ENCODE assay signal across 8 cellular contexts in genomic region chr6:33761922-33762629, GRCh38. TPM values are rescaled to one million over a fixed set of nuclear protein-coding genes. Genes with fewer than 3 reads are reported as not detected.
DNase-seq lines count a peak whose midpoint lies in the region; ATAC-seq, FAIRE-seq and TF ChIP-seq lines count a peak whose summit lies in the region.

No MANE protein-coding gene starts in this region.

- H3K4me1 ChIP-seq in breast epithelium: no peaks in the 10 kb centered on the region
- H3K4me1 ChIP-seq in HepG2 (ENCODE audit: insufficient read depth, low read length): peaks cover 36% of the 10 kb centered on the region

- in situ Hi-C loops in HepG2 (cut with HindIII; ENCODE audit: extremely low pct_ligation_motif_present, low pct_unique_long_range_greater_than_20kb): loop anchor here (5.0 to 10.0 kb wide), 3 partner anchors 50 to 393 kb away; partner anchors contain the start of genes BAK1 and UQCC2

- H3K4me2 ChIP-seq in HepG2 (ENCODE audit: low read depth, low read length): peak overlapping the region; percentile 65

- intact Hi-C loops in breast epithelium (cut with DNase I; ENCODE audit: low total_unique reads): loop anchor here (10.0 kb wide), 1 partner anchor 393 kb away; no protein-coding TSS in a partner anchor
- intact Hi-C loops in HepG2 (cut with micrococcal nuclease; ENCODE audit: unreplicated experiment): loop anchor here (1.0 kb wide), 3 partner anchors 18 to 176 kb away; partner anchors contain the start of gene UQCC2

- no peaks in the 10 kb centered on the region for H4K20me1 ChIP-seq in HepG2 (ENCODE audit: insufficient read depth, low read length)

- BruUV-seq in HepG2 (replicated peaks; lab: Mats Ljungman, UMichigan): no TSS peak

- H3K27me3 ChIP-seq in breast epithelium: no peaks in the 10 kb centered on the region
- peaks cover 7% of the 10 kb centered on the region in 2 experiments; a peak in 3 of 5 replicates for H3K27me3 ChIP-seq in HepG2 (ENCODE audit: control insufficient read depth in 1 of 2, insufficient read depth in 2 of 2, low read length in 2 of 2)

- H2AFZ ChIP-seq in HepG2 (ENCODE audit: low read length): no peak overlapping the region

- peak; percentile 92 for ATAC-seq in HepG2
- peak; percentile 65 for ATAC-seq in stimulated activated effector memory CD8-positive, alpha-beta T cell treated with anti-CD3 and anti-CD28 coated beads, Interleukin-12 subunit alpha, Interleukin-12 subunit beta, amount 100 ng/mL, for 72 hours

- peak; percentile 99 for TF ChIP-seq RAD21 in HepG2 (CRISPR knock-in tag; IDR thresholded peaks at IDR 0.05)

- peak overlapping the region; percentile 61 for H3K27ac Mint-ChIP-seq in stimulated activated effector memory CD8-positive, alpha-beta T cell treated with anti-CD3 and anti-CD28 coated beads, Interleukin-12 subunit alpha, Interleukin-12 subunit beta, amount 100 ng/mL, for 72 hours

- peak; percentile 99 for FAIRE-seq in HepG2 (lab: Jason Lieb, UNC)

- peaks cover 5% of the 10 kb centered on the region for H3K4me1 Mint-ChIP-seq in stimulated activated effector memory CD8-positive, alpha-beta T cell treated with anti-CD3 and anti-CD28 coated beads, Interleukin-12 subunit alpha, Interleukin-12 subunit beta, amount 100 ng/mL, for 72 hours

- H3K36me3 ChIP-seq in breast epithelium (no peaks in the 10 kb centered on the region), HepG2 (replicated peaks in 1 of 2; ENCODE audit: control insufficient read depth in 1 of 2, insufficient read depth in 2 of 2, low read length in 2 of 2) (no peaks in the 10 kb centered on the region)

- TF ChIP-seq EP300 in HepG2 (IDR thresholded peaks at IDR 0.05; ENCODE audit: low read depth in 2 of 2, low read length in 2 of 2): peak in 1 of 2 experiments; percentile 72; a peak in 2 of 4 replicates
- TF ChIP-seq EP300 in HepG2 (CRISPR knock-in tag; IDR thresholded peaks at IDR 0.05; ENCODE audit: borderline replicate concordance): no peak

- TF ChIP-seq POLR2A in breast epithelium (IDR thresholded peaks at IDR 0.05) (no peak), HepG2 (IDR thresholded peaks at IDR 0.05; ENCODE audit: insufficient read depth in 1 of 2, low read depth in 2 of 2, low read length in 2 of 2) (no peak; a peak in 1 of 4 replicates)

- DNase-seq in EL (peak; percentile 56), LHCN-M2 (ENCODE audit: low read depth) (peak; percentile 54), SKM-1 treated with dmso at 0.1 percent for 144 hours (lab: John Stamatoyannopoulos, UW; ENCODE audit: unreplicated experiment) (peak; percentile 48), breast epithelium (ENCODE audit: low spot score in 2 of 2) (peak; percentile 36 to 66), HepG2 (ENCODE audit: low spot score) (peak; percentile 87), NCI-H1048 (lab: John Stamatoyannopoulos, UW) (no peak), foreskin melanocyte (no peak)
- DNase-seq in stimulated activated effector memory CD8-positive, alpha-beta T cell treated with anti-CD3 and anti-CD28 coated beads, Interleukin-12 subunit alpha, Interleukin-12 subunit beta, amount 100 ng/mL, for 72 hours (ENCODE audit: low spot score in 2 of 2): peak in 1 of 2 donors; percentile 64

- no peaks in the 10 kb centered on the region for H3K79me2 ChIP-seq in HepG2 (ENCODE audit: insufficient read depth, low read length)

- CTCF ChIA-PET in HepG2 (lab: Yijun Ruan, JAX; ENCODE audit: low intra/inter-chr PET ratio, low total read pairs): interaction anchor here (0.7 to 4.2 kb wide), 6 partner anchors 17 to 393 kb away, joined by 4 to 77 read pairs (median 7); partner anchors contain the start of genes IP6K3 and UQCC2

- peak in 2 of 3 donors; percentile 33 to 76 for TF ChIP-seq CTCF in breast epithelium (IDR thresholded peaks at IDR 0.05)
- TF ChIP-seq CTCF in HepG2 (CRISPR knock-in tag; IDR thresholded peaks at IDR 0.05): peak; percentile 100

- no peak overlapping the region for H3K4me3 Mint-ChIP-seq in stimulated activated effector memory CD8-positive, alpha-beta T cell treated with anti-CD3 and anti-CD28 coated beads, Interleukin-12 subunit alpha, Interleukin-12 subunit beta, amount 100 ng/mL, for 72 hours

- 4% methylated on average over 5 of the region's 7 CpGs for WGBS in HepG2 (ENCODE audit: low lambda C conversion rate)

- POLR2A ChIA-PET in HepG2 (lab: Yijun Ruan, JAX): interaction anchor here (0.9 to 5.3 kb wide), 10 partner anchors 11 to 182 kb away, joined by 3 to 61 read pairs (median 9); partner anchors contain the start of genes BAK1, IP6K3, LEMD2 and UQCC2

- H3K9ac ChIP-seq in HepG2 (ENCODE audit: insufficient read depth, low read depth, low read length): peak overlapping the region; percentile 19; the same call in 1 of the 2 replicates

- H3K27ac ChIP-seq in breast epithelium (peak overlapping the region in 1 of 2 donors; percentile 12), HepG2 (ENCODE audit: extremely low read length, insufficient read depth, low read length) (peak overlapping the region; percentile 39)

- H3K9me3 ChIP-seq in breast epithelium (peaks cover 0 to under 1% of the 10 kb centered on the region in 2 donors), HepG2 (ENCODE audit: low read length) (no peaks in the 10 kb centered on the region)

- no peak overlapping the region for H3K4me3 ChIP-seq in breast epithelium
- peak overlapping the region in 1 of 3 experiments; percentile 41; a peak in 1 of 6 replicates for H3K4me3 ChIP-seq in HepG2 (replicated peaks in 1 of 3; ENCODE audit: insufficient read depth in 1 of 3, low read depth in 2 of 3, low read length in 3 of 3)

- no peaks in the 10 kb centered on the region for H3K36me3 Mint-ChIP-seq in stimulated activated effector memory CD8-positive, alpha-beta T cell treated with anti-CD3 and anti-CD28 coated beads, Interleukin-12 subunit alpha, Interleukin-12 subunit beta, amount 100 ng/mL, for 72 hours

- H3K9me3 Mint-ChIP-seq in stimulated activated effector memory CD8-positive, alpha-beta T cell treated with anti-CD3 and anti-CD28 coated beads, Interleukin-12 subunit alpha, Interleukin-12 subunit beta, amount 100 ng/mL, for 72 hours: no peaks in the 10 kb centered on the region

RNA-seq across cellular contexts. Expression of gene IP6K3, which starts 15.4 kb away (rescaled TPM):
- 62.6 and 88.2 TPM in 2 replicates for total RNA-seq in LHCN-M2 (2014; rRNA removed)
- 41.8 TPM for polyA plus RNA-seq in LHCN-M2 (2012)
- total RNA-seq in breast epithelium: 1 to 10 TPM in 1 of 3 donors, under 1 TPM in 2; 0.15 to 4.2 (median 0.66) TPM
- total RNA-seq in HepG2 (2016; rRNA removed; fragmentation: Illumina TruSeq; extraction: Trizol): 0.11 and 0.44 TPM in 2 replicates
- total RNA-seq in HepG2 (2016; cell fraction: cytosol; rRNA removed; fragmentation: Illumina TruSeq; extraction: Trizol; ENCODE audit: low read depth): 0.18 and 0.40 TPM in 2 replicates
- 0.28 and 0.52 TPM in 2 replicates for total RNA-seq in HepG2 (2016; cell fraction: insoluble cytoplasmic fraction; rRNA removed; fragmentation: Illumina TruSeq; extraction: Trizol)
- 0.17 TPM in 1 of 2 replicates, not detected in the other for total RNA-seq in HepG2 (2016; cell fraction: membrane; rRNA removed; fragmentation: Illumina TruSeq; extraction: Trizol)
- 0.53 TPM in 2 replicates for total RNA-seq in HepG2 (2016; cell fraction: nucleus; rRNA removed; fragmentation: Illumina TruSeq; extraction: Trizol)
- polyA plus RNA-seq in HepG2 (2011; rRNA removed): 0.18 and 0.48 TPM in 2 replicates
- polyA plus RNA-seq in HepG2 (2011; cell fraction: cytosol; rRNA removed): 0.16 and 0.22 TPM in 2 replicates
- 0.63 and 0.76 TPM in 2 replicates for polyA plus RNA-seq in HepG2 (2011; cell fraction: nucleus; rRNA removed)
- polyA plus RNA-seq in HepG2 (2012): 0.13 TPM in 1 of 2 replicates, not detected in the other
- 0.20 and 0.21 TPM in 2 replicates for polyA plus RNA-seq in HepG2 (2016; cell fraction: cytosol; fragmentation: Illumina TruSeq; extraction: Trizol; ENCODE audit: low read depth)
- 0.20 and 0.22 TPM in 2 replicates for polyA plus RNA-seq in HepG2 (2016; cell fraction: insoluble cytoplasmic fraction; fragmentation: Illumina TruSeq; extraction: Trizol; ENCODE audit: low read depth)
- 0.86 TPM in 1 of 2 replicates, not detected in the other for polyA plus RNA-seq in HepG2 (2016; cell fraction: membrane; fragmentation: Illumina TruSeq; extraction: Trizol; ENCODE audit: low read depth)
- 0.40 and 0.75 TPM in 2 replicates for polyA plus RNA-seq in HepG2 (2016; cell fraction: nucleus; fragmentation: Illumina TruSeq; extraction: Trizol; ENCODE audit: insufficient read depth, low read depth)
- polyA minus RNA-seq in HepG2 (2011; rRNA and poly(A)+ RNA removed; ENCODE audit: low replicate concordance): 0.18 TPM in 1 of 2 replicates, not detected in the other
- 0.30 TPM in 1 of 2 replicates, not detected in the other for polyA minus RNA-seq in HepG2 (2011; cell fraction: cytosol; rRNA and poly(A)+ RNA removed)
- polyA minus RNA-seq in HepG2 (2011; cell fraction: nucleus; rRNA and poly(A)+ RNA removed): 0.62 TPM in 1 of 2 replicates, not detected in the other

RNA-seq across cellular contexts. Expression of gene LEMD2, which starts 26.9 kb away (rescaled TPM):
- total RNA-seq in LHCN-M2 (2014; rRNA removed) (52.5 and 57.8 TPM in 2 replicates), breast epithelium (10 to 100 TPM; 42.2 to 69.1 (median 59.0) TPM), HepG2 (2016; rRNA removed; fragmentation: Illumina TruSeq; extraction: Trizol) (17.9 and 45.2 TPM in 2 replicates)
- polyA plus RNA-seq in LHCN-M2 (2012): 37.1 TPM
- total RNA-seq in HepG2 (2016; cell fraction: cytosol; rRNA removed; fragmentation: Illumina TruSeq; extraction: Trizol; ENCODE audit: low read depth): 14.2 and 15.8 TPM in 2 replicates
- 16.3 and 48.1 TPM in 2 replicates for total RNA-seq in HepG2 (2016; cell fraction: insoluble cytoplasmic fraction; rRNA removed; fragmentation: Illumina TruSeq; extraction: Trizol)
- 19.9 and 22.2 TPM in 2 replicates for total RNA-seq in HepG2 (2016; cell fraction: membrane; rRNA removed; fragmentation: Illumina TruSeq; extraction: Trizol)
- 44.0 and 55.5 TPM in 2 replicates for total RNA-seq in HepG2 (2016; cell fraction: nucleus; rRNA removed; fragmentation: Illumina TruSeq; extraction: Trizol)
- 62.9 and 76.2 TPM in 2 replicates for polyA plus RNA-seq in HepG2 (2011; rRNA removed)
- 45.0 and 49.7 TPM in 2 replicates for polyA plus RNA-seq in HepG2 (2011; cell fraction: cytosol; rRNA removed)
- 115 and 140 TPM in 2 replicates for polyA plus RNA-seq in HepG2 (2011; cell fraction: nucleus; rRNA removed)
- polyA plus RNA-seq in HepG2 (2012): 46.9 and 65.3 TPM in 2 replicates
- polyA plus RNA-seq in HepG2 (2016; cell fraction: cytosol; fragmentation: Illumina TruSeq; extraction: Trizol; ENCODE audit: low read depth): 6.6 and 7.4 TPM in 2 replicates
- polyA plus RNA-seq in HepG2 (2016; cell fraction: insoluble cytoplasmic fraction; fragmentation: Illumina TruSeq; extraction: Trizol; ENCODE audit: low read depth): 14.0 and 18.6 TPM in 2 replicates
- polyA plus RNA-seq in HepG2 (2016; cell fraction: membrane; fragmentation: Illumina TruSeq; extraction: Trizol; ENCODE audit: low read depth): 12.6 and 12.8 TPM in 2 replicates
- 87.5 and 97.1 TPM in 2 replicates for polyA plus RNA-seq in HepG2 (2016; cell fraction: nucleus; fragmentation: Illumina TruSeq; extraction: Trizol; ENCODE audit: insufficient read depth, low read depth)
- polyA minus RNA-seq in HepG2 (2011; rRNA and poly(A)+ RNA removed; ENCODE audit: low replicate concordance): 43.4 and 90.0 TPM in 2 replicates
- 30.7 and 35.8 TPM in 2 replicates for polyA minus RNA-seq in HepG2 (2011; cell fraction: cytosol; rRNA and poly(A)+ RNA removed)
- polyA minus RNA-seq in HepG2 (2011; cell fraction: nucleus; rRNA and poly(A)+ RNA removed): 80.9 and 103 TPM in 2 replicates

RNA-seq across cellular contexts. Expression of gene MLN, which starts 41.7 kb away (rescaled TPM):
- total RNA-seq in LHCN-M2 (2014; rRNA removed) (not detected in 2 replicates), breast epithelium (not detected), HepG2 (2016; rRNA removed; fragmentation: Illumina TruSeq; extraction: Trizol) (not detected in 2 replicates)
- not detected for polyA plus RNA-seq in LHCN-M2 (2012)
- total RNA-seq in HepG2 (2016; cell fraction: cytosol; rRNA removed; fragmentation: Illumina TruSeq; extraction: Trizol; ENCODE audit: low read depth): not detected in 2 replicates
- not detected in 2 replicates for total RNA-seq in HepG2 (2016; cell fraction: insoluble cytoplasmic fraction; rRNA removed; fragmentation: Illumina TruSeq; extraction: Trizol)
- not detected in 2 replicates for total RNA-seq in HepG2 (2016; cell fraction: membrane; rRNA removed; fragmentation: Illumina TruSeq; extraction: Trizol)
- total RNA-seq in HepG2 (2016; cell fraction: nucleus; rRNA removed; fragmentation: Illumina TruSeq; extraction: Trizol): not detected in 2 replicates
- polyA plus RNA-seq in HepG2 (2011; rRNA removed): not detected in 2 replicates
- polyA plus RNA-seq in HepG2 (2011; cell fraction: cytosol; rRNA removed): not detected in 2 replicates
- not detected in 2 replicates for polyA plus RNA-seq in HepG2 (2011; cell fraction: nucleus; rRNA removed)
- not detected in 2 replicates for polyA plus RNA-seq in HepG2 (2012)
- not detected in 2 replicates for polyA plus RNA-seq in HepG2 (2016; cell fraction: cytosol; fragmentation: Illumina TruSeq; extraction: Trizol; ENCODE audit: low read depth)
- polyA plus RNA-seq in HepG2 (2016; cell fraction: insoluble cytoplasmic fraction; fragmentation: Illumina TruSeq; extraction: Trizol; ENCODE audit: low read depth): not detected in 2 replicates
- polyA plus RNA-seq in HepG2 (2016; cell fraction: membrane; fragmentation: Illumina TruSeq; extraction: Trizol; ENCODE audit: low read depth): not detected in 2 replicates
- not detected in 2 replicates for polyA plus RNA-seq in HepG2 (2016; cell fraction: nucleus; fragmentation: Illumina TruSeq; extraction: Trizol; ENCODE audit: insufficient read depth, low read depth)
- polyA minus RNA-seq in HepG2 (2011; rRNA and poly(A)+ RNA removed; ENCODE audit: low replicate concordance): not detected in 2 replicates
- polyA minus RNA-seq in HepG2 (2011; cell fraction: cytosol; rRNA and poly(A)+ RNA removed): not detected in 2 replicates
- not detected in 2 replicates for polyA minus RNA-seq in HepG2 (2011; cell fraction: nucleus; rRNA and poly(A)+ RNA removed)

RNA-seq across cellular contexts. Expression of gene UQCC2, which starts 50.6 kb away (rescaled TPM):
- total RNA-seq in LHCN-M2 (2014; rRNA removed): 36.4 and 48.7 TPM in 2 replicates
- polyA plus RNA-seq in LHCN-M2 (2012): 288 TPM
- 10 to 100 TPM in 2 of 3 donors, 1 to 10 TPM in 1; 9.9 to 19.7 (median 19.6) TPM for total RNA-seq in breast epithelium
- total RNA-seq in HepG2 (2016; rRNA removed; fragmentation: Illumina TruSeq; extraction: Trizol): 238 and 273 TPM in 2 replicates
- total RNA-seq in HepG2 (2016; cell fraction: cytosol; rRNA removed; fragmentation: Illumina TruSeq; extraction: Trizol; ENCODE audit: low read depth): 120 and 154 TPM in 2 replicates
- total RNA-seq in HepG2 (2016; cell fraction: insoluble cytoplasmic fraction; rRNA removed; fragmentation: Illumina TruSeq; extraction: Trizol): 223 and 303 TPM in 2 replicates
- 160 and 207 TPM in 2 replicates for total RNA-seq in HepG2 (2016; cell fraction: membrane; rRNA removed; fragmentation: Illumina TruSeq; extraction: Trizol)
- total RNA-seq in HepG2 (2016; cell fraction: nucleus; rRNA removed; fragmentation: Illumina TruSeq; extraction: Trizol): 53.9 and 66.5 TPM in 2 replicates
- 82.4 and 83.3 TPM in 2 replicates for polyA plus RNA-seq in HepG2 (2011; rRNA removed)
- polyA plus RNA-seq in HepG2 (2011; cell fraction: cytosol; rRNA removed): 43.2 and 56.5 TPM in 2 replicates
- polyA plus RNA-seq in HepG2 (2011; cell fraction: nucleus; rRNA removed): 25.4 and 25.6 TPM in 2 replicates
- polyA plus RNA-seq in HepG2 (2012): 134 and 138 TPM in 2 replicates
- polyA plus RNA-seq in HepG2 (2016; cell fraction: cytosol; fragmentation: Illumina TruSeq; extraction: Trizol; ENCODE audit: low read depth): 161 and 200 TPM in 2 replicates
- polyA plus RNA-seq in HepG2 (2016; cell fraction: insoluble cytoplasmic fraction; fragmentation: Illumina TruSeq; extraction: Trizol; ENCODE audit: low read depth): 261 and 288 TPM in 2 replicates
- 151 and 202 TPM in 2 replicates for polyA plus RNA-seq in HepG2 (2016; cell fraction: membrane; fragmentation: Illumina TruSeq; extraction: Trizol; ENCODE audit: low read depth)
- 129 and 150 TPM in 2 replicates for polyA plus RNA-seq in HepG2 (2016; cell fraction: nucleus; fragmentation: Illumina TruSeq; extraction: Trizol; ENCODE audit: insufficient read depth, low read depth)
- 13.1 and 30.2 TPM in 2 replicates for polyA minus RNA-seq in HepG2 (2011; rRNA and poly(A)+ RNA removed; ENCODE audit: low replicate concordance)
- 12.8 and 21.1 TPM in 2 replicates for polyA minus RNA-seq in HepG2 (2011; cell fraction: cytosol; rRNA and poly(A)+ RNA removed)
- 17.4 and 19.8 TPM in 2 replicates for polyA minus RNA-seq in HepG2 (2011; cell fraction: nucleus; rRNA and poly(A)+ RNA removed)

Comparison
In these comparisons a context has a peak if more than half of its experiments do, and no peak if none do; other contexts are left out.
1. DNase-seq: peak in EL (single experiment), LHCN-M2 (single experiment), SKM-1 treated with dmso at 0.1 percent for 144 hours (single experiment), breast epithelium (2 of 2) and HepG2 (single experiment); none in NCI-H1048 (single experiment) and foreskin melanocyte (single experiment).
2. RNA of gene IP6K3, which starts 15.4 kb away (total RNA-seq): 62.6 to 88.2 TPM in LHCN-M2; 0.15 to 4.2 TPM in breast epithelium and 0.11 to 0.53 TPM in HepG2; every median in the first group is over 10 times any median in the second.